ENCODE assay signal across 14 cellular contexts in genomic region chr4:90220453-90220852, GRCh38.
DNase-seq lines count a peak whose midpoint lies in the region; FAIRE-seq and TF ChIP-seq lines count a peak whose summit lies in the region.
"Had no signal": no experiment of that assay in that cellular context is flagged by ENCODE, and none has a peak within 500 bp of the region (broad histone marks: within the 10 kb centered on the region; RNA-seq: fewer than 3 reads in every experiment).

No MANE protein-coding gene starts in this region.

- H3K27ac ChIP-seq in neural cell (ENCODE audit: low read length): peak overlapping the region; percentile 9
- no peak overlapping the region for H3K27ac ChIP-seq in coronary artery
- H3K27ac ChIP-seq in small intestine (ENCODE audit: low read depth in 1 of 2, low read length in 1 of 2): no peak overlapping the region
- H3K27ac ChIP-seq: C4-2B had no signal

- DNase-seq in NCI-H82 (lab: John Stamatoyannopoulos, UW) (peak; percentile 8), NCI-H82 treated with DMSO at 0.1 percent for 48 hours (lab: John Stamatoyannopoulos, UW; ENCODE audit: unreplicated experiment) (no peak), D721Med (ENCODE audit: insufficient read length, low spot score) (no peak), NCI-H69 (lab: John Stamatoyannopoulos, UW) (peak; percentile 79), coronary artery (ENCODE audit: low spot score) (no peak), NCI-H2107 (lab: John Stamatoyannopoulos, UW) (no peak), small intestine (no peak)
- DNase-seq: CD4-positive, alpha-beta memory T cell; DMS79 had no signal

- peaks cover 3% of the 10 kb centered on the region for H3K79me2 ChIP-seq in neural cell (replicated peaks; ENCODE audit: insufficient read depth, low read length)

- H4K20me1 ChIP-seq in neural cell (ENCODE audit: insufficient read depth): no peaks in the 10 kb centered on the region

- peaks cover 5% of the 10 kb centered on the region for H3F3A ChIP-seq in neural cell (ENCODE audit: insufficient read depth, low read length, poor library complexity, severe bottlenecking)

- peak; percentile 35 for TF ChIP-seq EP300 in neural cell (conservative IDR thresholded peaks at IDR 0.05; ENCODE audit: poor library complexity, severe bottlenecking)

- FAIRE-seq in D721Med (lab: Jason Lieb, UNC): peak; percentile 11
- FAIRE-seq in small intestine (lab: Jason Lieb, UNC): no peak
- FAIRE-seq: GM12878, GM18507, H54 had no signal

- peaks cover 2 to 3% of the 10 kb centered on the region in 2 donors for H3K4me1 ChIP-seq in small intestine (ENCODE audit: control insufficient read depth in 2 of 2, insufficient read depth in 1 of 2, low read depth in 1 of 2, low read length in 1 of 2)

- WGBS in small intestine, 3 donors: 54 to 58% (median 54%) methylated on average over 4 of the region's 4 CpGs

- H2AFZ ChIP-seq in neural cell (ENCODE audit: low read depth, low read length): no peak overlapping the region

- H3K4me3 ChIP-seq in neural cell (ENCODE audit: low read length): peak overlapping the region; percentile 41
- no peak overlapping the region for H3K4me3 ChIP-seq in coronary artery
- H3K4me3 ChIP-seq in small intestine (ENCODE audit: low read depth in 1 of 2, low read length in 2 of 2): no peak overlapping the region
- H3K4me3 ChIP-seq: GM12878 had no signal

- H3K36me3 ChIP-seq in neural cell (ENCODE audit: insufficient read depth, low read length): no peaks in the 10 kb centered on the region
- no peaks in the 10 kb centered on the region for H3K36me3 ChIP-seq in small intestine (ENCODE audit: control insufficient read depth in 2 of 2, insufficient read depth in 2 of 2, low read length in 2 of 2)

- no peak for TF ChIP-seq RAD21 in neural cell (conservative IDR thresholded peaks at IDR 0.05)

- no peaks in the 10 kb centered on the region for H3K27me3 ChIP-seq in neural cell (ENCODE audit: insufficient read depth, low read depth, low read length)
- H3K27me3 ChIP-seq in small intestine (ENCODE audit: control insufficient read depth in 2 of 2, insufficient read depth in 2 of 2, low read length in 2 of 2): no peaks in the 10 kb centered on the region

- H3K9me3 ChIP-seq in neural cell (ENCODE audit: low read length) (no peaks in the 10 kb centered on the region), small intestine (ENCODE audit: control insufficient read depth, low read depth) (no peaks in the 10 kb centered on the region)

- peak overlapping the region; percentile 24 for H3K9ac ChIP-seq in neural cell (ENCODE audit: low read length)

- TF ChIP-seq CTCF in D721Med (IDR thresholded peaks at IDR 0.05; ENCODE audit: insufficient read depth, missing control alignments) (no peak), neural cell (IDR thresholded peaks at IDR 0.05; ENCODE audit: poor library complexity, severe bottlenecking) (no peak), coronary artery (IDR thresholded peaks at IDR 0.05) (no peak)

- no peaks in the 10 kb centered on the region for H3K9me2 ChIP-seq in neural cell (ENCODE audit: insufficient read depth, low read length)

- H3K4me2 ChIP-seq in neural cell (ENCODE audit: low read length): peak overlapping the region; percentile 65

TF ChIP-seq in neural cell, 6 proteins besides CTCF, POLR2A, EP300 and RAD21:
- TF ChIP-seq SMC3 (conservative IDR thresholded peaks at IDR 0.05; ENCODE audit: poor library complexity) (no peak), EZH2 (IDR thresholded peaks at IDR 0.05; ENCODE audit: borderline replicate concordance, insufficient read depth, low read length, poor library complexity, severe bottlenecking) (no peak), REST (IDR thresholded peaks at IDR 0.05; ENCODE audit: borderline replicate concordance) (no peak), POLR2AphosphoS5 (IDR thresholded peaks at IDR 0.05) (peak; percentile 32), TAF1 (IDR thresholded peaks at IDR 0.05; ENCODE audit: low read depth) (no peak), MXI1 (conservative IDR thresholded peaks at IDR 0.05; ENCODE audit: poor library complexity, severe bottlenecking) (peak; percentile 15)

Comparison
In these comparisons a context has a peak if more than half of its experiments do, and no peak if none do; other contexts are left out.
1. DNase-seq: peak in NCI-H82 (single experiment) and NCI-H69 (single experiment); none in NCI-H82 treated with DMSO at 0.1 percent for 48 hours (single experiment), D721Med (single experiment), coronary artery (single experiment), NCI-H2107 (single experiment) and small intestine (single experiment).